28 cellular contexts compared by ENCODE assay signal in the genomic region with DNA sequence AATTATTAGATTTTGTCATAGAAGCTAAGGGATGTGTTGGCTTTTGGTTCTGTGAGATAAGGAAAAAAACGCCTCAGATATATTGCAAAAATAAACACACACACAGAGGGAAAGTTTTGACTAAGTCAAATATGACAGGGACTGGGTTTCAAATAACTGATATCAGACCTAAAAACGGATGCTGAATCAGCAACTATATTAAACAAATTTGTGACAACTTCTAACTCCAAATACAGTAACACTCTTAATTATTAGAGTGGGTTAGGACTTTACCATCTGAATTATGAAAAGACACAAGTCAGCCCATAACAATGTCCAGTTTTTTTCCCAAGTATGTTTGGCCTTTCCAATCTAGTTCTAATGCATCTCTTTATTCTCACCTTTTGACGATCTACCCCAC.
"Had no signal": no experiment of that assay in that cellular context is flagged by ENCODE, and none has a peak within 500 bp of the region (broad histone marks: within the 10 kb centered on the region; RNA-seq: fewer than 3 reads in every experiment).

No MANE protein-coding gene starts in this region.

- H3K36me3 ChIP-seq: colonic mucosa, esophagus muscularis mucosa, esophagus squamous epithelium, gastrocnemius medialis, gastroesophageal sphincter, heart left ventricle, heart right ventricle had no signal

- DNase-seq: colonic mucosa; cortex of kidney; dermis blood vessel endothelial cell; dorsolateral prefrontal cortex; effector CD4-positive, alpha-beta T cell; effector CD8-positive, alpha-beta T cell; effector memory CD4-positive, alpha-beta T cell; effector memory CD8-positive, alpha-beta T cell; endodermal cell; erythroblast; esophagus squamous epithelium; foreskin fibroblast; foreskin keratinocyte; foreskin melanocyte; gastrocnemius medialis; glutamatergic neuron; head of caudate nucleus; heart left ventricle; heart right ventricle had no signal

- H3K9me3 ChIP-seq: colonic mucosa, esophagus muscularis mucosa, esophagus squamous epithelium, gastrocnemius medialis had no signal

- H3K27me3 ChIP-seq: colonic mucosa, dorsolateral prefrontal cortex, esophagus muscularis mucosa, esophagus squamous epithelium, foreskin keratinocyte, gastrocnemius medialis, gastroesophageal sphincter, heart left ventricle, heart right ventricle had no signal

- FAIRE-seq: colon, endometrium, endothelial cell of umbilical vein, frontal cortex had no signal

- H3K27ac ChIP-seq: colonic mucosa, coronary artery, dorsolateral prefrontal cortex, epithelial cell of prostate, esophagus muscularis mucosa, esophagus squamous epithelium, foreskin keratinocyte, gastrocnemius medialis, gastroesophageal sphincter, heart left ventricle, heart right ventricle had no signal

- ATAC-seq: effector memory CD8-positive, alpha-beta T cell; esophagus mucosa; foreskin keratinocyte; gastrocnemius medialis; gastroesophageal sphincter; heart left ventricle; heart right ventricle had no signal

- H3K4me3 ChIP-seq: colonic mucosa, coronary artery, dorsolateral prefrontal cortex, esophagus muscularis mucosa, esophagus squamous epithelium, gastrocnemius medialis, gastroesophageal sphincter, heart left ventricle, heart right ventricle had no signal

- H3K4me1 ChIP-seq: colonic mucosa, esophagus muscularis mucosa, esophagus squamous epithelium, foreskin keratinocyte, gastrocnemius medialis, gastroesophageal sphincter, heart left ventricle, heart right ventricle had no signal
